In the genomic region with DNA sequence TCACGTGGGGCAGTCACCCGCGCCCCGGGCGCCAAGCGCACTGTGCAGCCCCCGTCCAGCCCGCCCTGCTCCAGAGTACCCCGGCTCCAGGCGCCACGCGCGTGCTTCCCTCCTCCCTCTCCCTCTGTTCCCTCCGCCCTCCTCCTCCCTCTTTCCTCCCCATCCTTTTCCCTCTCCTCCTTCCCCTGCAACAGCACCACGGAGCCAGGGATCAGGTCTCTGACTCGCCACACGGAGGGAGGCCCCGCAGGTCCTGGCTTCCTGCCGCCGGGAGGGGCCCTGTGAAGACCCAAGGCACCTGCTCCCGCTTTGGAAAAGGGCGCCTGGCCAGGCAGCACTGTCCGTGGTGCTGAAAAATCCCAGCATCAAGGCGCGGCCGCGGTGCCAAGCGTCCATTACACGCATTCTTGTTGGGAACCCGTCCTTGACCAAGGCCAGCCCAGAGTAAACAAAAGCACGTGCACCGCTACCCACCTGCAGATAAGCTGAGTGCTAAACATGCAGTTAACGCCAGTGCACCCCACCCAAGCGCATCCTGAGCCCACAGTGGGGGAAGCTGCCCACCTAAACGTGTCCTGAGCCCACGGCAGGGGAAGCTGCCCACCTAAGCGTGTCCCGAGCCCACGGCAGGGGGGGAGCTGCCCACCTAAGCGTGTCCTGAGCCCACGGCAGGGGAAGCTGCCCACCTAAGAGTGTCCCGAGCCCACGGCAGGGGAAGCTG, we compare ENCODE assay signal across 1 cellular context.
TF ChIP-seq lines count a peak whose summit lies in the region.

No MANE protein-coding gene starts in this region.

TF ChIP-seq in HEK293, 187 proteins besides CTCF, POLR2A, EP300 and RAD21 (continued from another document):
- no peak for TF ChIP-seq OVOL3 (tag by site-specific recombination; IDR thresholded peaks at IDR 0.05)
- TF ChIP-seq ZBTB20 (tag by site-specific recombination; IDR thresholded peaks at IDR 0.05), result no peak
- TF ChIP-seq, protein P1, sequence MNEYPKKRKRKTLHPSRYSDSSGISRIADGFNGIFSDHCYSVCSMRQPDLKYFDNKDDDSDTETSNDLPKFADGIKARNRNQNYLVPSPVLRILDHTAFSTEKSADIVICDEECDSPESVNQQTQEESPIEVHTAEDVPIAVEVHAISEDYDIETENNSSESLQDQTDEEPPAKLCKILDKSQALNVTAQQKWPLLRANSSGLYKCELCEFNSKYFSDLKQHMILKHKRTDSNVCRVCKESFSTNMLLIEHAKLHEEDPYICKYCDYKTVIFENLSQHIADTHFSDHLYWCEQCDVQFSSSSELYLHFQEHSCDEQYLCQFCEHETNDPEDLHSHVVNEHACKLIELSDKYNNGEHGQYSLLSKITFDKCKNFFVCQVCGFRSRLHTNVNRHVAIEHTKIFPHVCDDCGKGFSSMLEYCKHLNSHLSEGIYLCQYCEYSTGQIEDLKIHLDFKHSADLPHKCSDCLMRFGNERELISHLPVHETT (tag by site-specific recombination; IDR thresholded peaks at IDR 0.05), result no peak
- TF ChIP-seq ZNF221 (tag by site-specific recombination; IDR thresholded peaks at IDR 0.05; ENCODE audit: borderline replicate concordance), result no peak
- TF ChIP-seq GLIS1 (tag by site-specific recombination; IDR thresholded peaks at IDR 0.05), result peak; percentile 34
- TF ChIP-seq ZBTB48 (tag by site-specific recombination; IDR thresholded peaks at IDR 0.05), result peak; percentile 82
- TF ChIP-seq, protein P2, sequence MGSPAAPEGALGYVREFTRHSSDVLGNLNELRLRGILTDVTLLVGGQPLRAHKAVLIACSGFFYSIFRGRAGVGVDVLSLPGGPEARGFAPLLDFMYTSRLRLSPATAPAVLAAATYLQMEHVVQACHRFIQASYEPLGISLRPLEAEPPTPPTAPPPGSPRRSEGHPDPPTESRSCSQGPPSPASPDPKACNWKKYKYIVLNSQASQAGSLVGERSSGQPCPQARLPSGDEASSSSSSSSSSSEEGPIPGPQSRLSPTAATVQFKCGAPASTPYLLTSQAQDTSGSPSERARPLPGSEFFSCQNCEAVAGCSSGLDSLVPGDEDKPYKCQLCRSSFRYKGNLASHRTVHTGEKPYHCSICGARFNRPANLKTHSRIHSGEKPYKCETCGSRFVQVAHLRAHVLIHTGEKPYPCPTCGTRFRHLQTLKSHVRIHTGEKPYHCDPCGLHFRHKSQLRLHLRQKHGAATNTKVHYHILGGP (tag by site-specific recombination; IDR thresholded peaks at IDR 0.05), result no peak
- TF ChIP-seq, protein P3, sequence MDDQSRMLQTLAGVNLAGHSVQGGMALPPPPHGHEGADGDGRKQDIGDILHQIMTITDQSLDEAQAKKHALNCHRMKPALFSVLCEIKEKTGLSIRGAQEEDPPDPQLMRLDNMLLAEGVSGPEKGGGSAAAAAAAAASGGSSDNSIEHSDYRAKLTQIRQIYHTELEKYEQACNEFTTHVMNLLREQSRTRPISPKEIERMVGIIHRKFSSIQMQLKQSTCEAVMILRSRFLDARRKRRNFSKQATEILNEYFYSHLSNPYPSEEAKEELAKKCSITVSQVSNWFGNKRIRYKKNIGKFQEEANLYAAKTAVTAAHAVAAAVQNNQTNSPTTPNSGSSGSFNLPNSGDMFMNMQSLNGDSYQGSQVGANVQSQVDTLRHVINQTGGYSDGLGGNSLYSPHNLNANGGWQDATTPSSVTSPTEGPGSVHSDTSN (CRISPR knock-in tag; IDR thresholded peaks at IDR 0.05), result peak; percentile 61; the same call in 1 of the 2 replicates
- peak; percentile 59 for TF ChIP-seq ZIC2 (tag by site-specific recombination; IDR thresholded peaks at IDR 0.05)
- TF ChIP-seq ZNF2 (tag by site-specific recombination; IDR thresholded peaks at IDR 0.05), result 0 out of 2 replicates have a peak, but pooled peaks have one; percentile 24
- TF ChIP-seq ZNF843 (tag by site-specific recombination; IDR thresholded peaks at IDR 0.05), result no peak
- TF ChIP-seq ZBTB8A (tag by site-specific recombination; IDR thresholded peaks at IDR 0.05), result no peak
- TF ChIP-seq ZNF324 (tag by site-specific recombination; IDR thresholded peaks at IDR 0.05), result 0 out of 2 replicates have a peak, but pooled peaks have one; percentile 35
- TF ChIP-seq, protein P4, sequence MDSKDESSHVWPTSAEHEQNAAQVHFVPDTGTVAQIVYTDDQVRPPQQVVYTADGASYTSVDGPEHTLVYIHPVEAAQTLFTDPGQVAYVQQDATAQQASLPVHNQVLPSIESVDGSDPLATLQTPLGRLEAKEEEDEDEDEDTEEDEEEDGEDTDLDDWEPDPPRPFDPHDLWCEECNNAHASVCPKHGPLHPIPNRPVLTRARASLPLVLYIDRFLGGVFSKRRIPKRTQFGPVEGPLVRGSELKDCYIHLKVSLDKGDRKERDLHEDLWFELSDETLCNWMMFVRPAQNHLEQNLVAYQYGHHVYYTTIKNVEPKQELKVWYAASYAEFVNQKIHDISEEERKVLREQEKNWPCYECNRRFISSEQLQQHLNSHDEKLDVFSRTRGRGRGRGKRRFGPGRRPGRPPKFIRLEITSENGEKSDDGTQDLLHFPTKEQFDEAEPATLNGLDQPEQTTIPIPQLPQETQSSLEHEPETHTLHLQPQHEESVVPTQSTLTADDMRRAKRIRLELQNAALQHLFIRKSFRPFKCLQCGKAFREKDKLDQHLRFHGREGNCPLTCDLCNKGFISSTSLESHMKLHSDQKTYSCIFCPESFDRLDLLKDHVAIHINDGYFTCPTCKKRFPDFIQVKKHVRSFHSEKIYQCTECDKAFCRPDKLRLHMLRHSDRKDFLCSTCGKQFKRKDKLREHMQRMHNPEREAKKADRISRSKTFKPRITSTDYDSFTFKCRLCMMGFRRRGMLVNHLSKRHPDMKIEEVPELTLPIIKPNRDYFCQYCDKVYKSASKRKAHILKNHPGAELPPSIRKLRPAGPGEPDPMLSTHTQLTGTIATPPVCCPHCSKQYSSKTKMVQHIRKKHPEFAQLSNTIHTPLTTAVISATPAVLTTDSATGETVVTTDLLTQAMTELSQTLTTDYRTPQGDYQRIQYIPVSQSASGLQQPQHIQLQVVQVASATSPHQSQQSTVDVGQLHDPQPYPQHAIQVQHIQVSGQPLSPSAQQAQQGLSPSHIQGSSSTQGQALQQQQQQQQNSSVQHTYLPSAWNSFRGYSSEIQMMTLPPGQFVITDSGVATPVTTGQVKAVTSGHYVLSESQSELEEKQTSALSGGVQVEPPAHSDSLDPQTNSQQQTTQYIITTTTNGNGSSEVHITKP (tag by site-specific recombination; IDR thresholded peaks at IDR 0.05), result 0 out of 2 replicates have a peak, but pooled peaks have one; percentile 20
- peak; percentile 67; the same call in 1 of the 2 replicates for TF ChIP-seq GLIS2 (tag by site-specific recombination; IDR thresholded peaks at IDR 0.05)
- TF ChIP-seq ZBTB7A (tag by site-specific recombination; IDR thresholded peaks at IDR 0.05; ENCODE audit: low read depth), result 0 out of 2 replicates have a peak, but pooled peaks have one; percentile 21
- TF ChIP-seq, protein P5, sequence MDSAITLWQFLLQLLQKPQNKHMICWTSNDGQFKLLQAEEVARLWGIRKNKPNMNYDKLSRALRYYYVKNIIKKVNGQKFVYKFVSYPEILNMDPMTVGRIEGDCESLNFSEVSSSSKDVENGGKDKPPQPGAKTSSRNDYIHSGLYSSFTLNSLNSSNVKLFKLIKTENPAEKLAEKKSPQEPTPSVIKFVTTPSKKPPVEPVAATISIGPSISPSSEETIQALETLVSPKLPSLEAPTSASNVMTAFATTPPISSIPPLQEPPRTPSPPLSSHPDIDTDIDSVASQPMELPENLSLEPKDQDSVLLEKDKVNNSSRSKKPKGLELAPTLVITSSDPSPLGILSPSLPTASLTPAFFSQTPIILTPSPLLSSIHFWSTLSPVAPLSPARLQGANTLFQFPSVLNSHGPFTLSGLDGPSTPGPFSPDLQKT (IDR thresholded peaks at IDR 0.05; ENCODE audit: borderline replicate concordance, low read depth, low read length), result no peak
- TF ChIP-seq ZNF529 (tag by site-specific recombination; IDR thresholded peaks at IDR 0.05; ENCODE audit: insufficient replicate concordance), result no peak
- TF ChIP-seq YY1 (tag by site-specific recombination; IDR thresholded peaks at IDR 0.05), result no peak
- TF ChIP-seq HOXC10 (CRISPR knock-in tag; IDR thresholded peaks at IDR 0.05), result no peak
- TF ChIP-seq ZNF660 (tag by site-specific recombination; IDR thresholded peaks at IDR 0.05), result no peak
- TF ChIP-seq ZNF366 (tag by site-specific recombination; conservative IDR thresholded peaks at IDR 0.05), result peak; percentile 83
- TF ChIP-seq ZNF600 (tag by site-specific recombination; IDR thresholded peaks at IDR 0.05), result peak; percentile 76
- no peak for TF ChIP-seq ZNF830 (tag by site-specific recombination; IDR thresholded peaks at IDR 0.05; ENCODE audit: low read depth)
- no peak for TF ChIP-seq ZNF530 (tag by site-specific recombination; IDR thresholded peaks at IDR 0.05; ENCODE audit: low read depth)
- peak; percentile 64 for TF ChIP-seq ZNF335 (tag by site-specific recombination; conservative IDR thresholded peaks at IDR 0.05)
- no peak for TF ChIP-seq ZNF341 (tag by site-specific recombination; IDR thresholded peaks at IDR 0.05; ENCODE audit: low read depth)
- TF ChIP-seq ZNF571 (tag by site-specific recombination; IDR thresholded peaks at IDR 0.05), result no peak
- TF ChIP-seq, protein P6, sequence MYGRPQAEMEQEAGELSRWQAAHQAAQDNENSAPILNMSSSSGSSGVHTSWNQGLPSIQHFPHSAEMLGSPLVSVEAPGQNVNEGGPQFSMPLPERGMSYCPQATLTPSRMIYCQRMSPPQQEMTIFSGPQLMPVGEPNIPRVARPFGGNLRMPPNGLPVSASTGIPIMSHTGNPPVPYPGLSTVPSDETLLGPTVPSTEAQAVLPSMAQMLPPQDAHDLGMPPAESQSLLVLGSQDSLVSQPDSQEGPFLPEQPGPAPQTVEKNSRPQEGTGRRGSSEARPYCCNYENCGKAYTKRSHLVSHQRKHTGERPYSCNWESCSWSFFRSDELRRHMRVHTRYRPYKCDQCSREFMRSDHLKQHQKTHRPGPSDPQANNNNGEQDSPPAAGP (tag by site-specific recombination; IDR thresholded peaks at IDR 0.05), result peak; percentile 97
- peak; percentile 41; the same call in 1 of the 2 replicates for TF ChIP-seq ZEB2 (tag by site-specific recombination; IDR thresholded peaks at IDR 0.05)
- no peak for TF ChIP-seq ZNF48 (tag by site-specific recombination; IDR thresholded peaks at IDR 0.05)
- no peak for TF ChIP-seq ZNF514 (tag by site-specific recombination; IDR thresholded peaks at IDR 0.05)
- TF ChIP-seq GLI2 (tag by site-specific recombination; IDR thresholded peaks at IDR 0.05; ENCODE audit: borderline replicate concordance, low read depth), result no peak
- no peak for TF ChIP-seq ZNF701 (tag by site-specific recombination; IDR thresholded peaks at IDR 0.05)
- TF ChIP-seq, protein P7, sequence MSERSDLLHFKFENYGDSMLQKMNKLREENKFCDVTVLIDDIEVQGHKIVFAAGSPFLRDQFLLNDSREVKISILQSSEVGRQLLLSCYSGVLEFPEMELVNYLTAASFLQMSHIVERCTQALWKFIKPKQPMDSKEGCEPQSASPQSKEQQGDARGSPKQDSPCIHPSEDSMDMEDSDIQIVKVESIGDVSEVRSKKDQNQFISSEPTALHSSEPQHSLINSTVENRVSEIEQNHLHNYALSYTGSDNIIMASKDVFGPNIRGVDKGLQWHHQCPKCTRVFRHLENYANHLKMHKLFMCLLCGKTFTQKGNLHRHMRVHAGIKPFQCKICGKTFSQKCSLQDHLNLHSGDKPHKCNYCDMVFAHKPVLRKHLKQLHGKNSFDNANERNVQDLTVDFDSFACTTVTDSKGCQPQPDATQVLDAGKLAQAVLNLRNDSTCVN (tag by site-specific recombination; optimal IDR thresholded peaks at IDR 0.05), result peak; percentile 46
- TF ChIP-seq, protein P8, sequence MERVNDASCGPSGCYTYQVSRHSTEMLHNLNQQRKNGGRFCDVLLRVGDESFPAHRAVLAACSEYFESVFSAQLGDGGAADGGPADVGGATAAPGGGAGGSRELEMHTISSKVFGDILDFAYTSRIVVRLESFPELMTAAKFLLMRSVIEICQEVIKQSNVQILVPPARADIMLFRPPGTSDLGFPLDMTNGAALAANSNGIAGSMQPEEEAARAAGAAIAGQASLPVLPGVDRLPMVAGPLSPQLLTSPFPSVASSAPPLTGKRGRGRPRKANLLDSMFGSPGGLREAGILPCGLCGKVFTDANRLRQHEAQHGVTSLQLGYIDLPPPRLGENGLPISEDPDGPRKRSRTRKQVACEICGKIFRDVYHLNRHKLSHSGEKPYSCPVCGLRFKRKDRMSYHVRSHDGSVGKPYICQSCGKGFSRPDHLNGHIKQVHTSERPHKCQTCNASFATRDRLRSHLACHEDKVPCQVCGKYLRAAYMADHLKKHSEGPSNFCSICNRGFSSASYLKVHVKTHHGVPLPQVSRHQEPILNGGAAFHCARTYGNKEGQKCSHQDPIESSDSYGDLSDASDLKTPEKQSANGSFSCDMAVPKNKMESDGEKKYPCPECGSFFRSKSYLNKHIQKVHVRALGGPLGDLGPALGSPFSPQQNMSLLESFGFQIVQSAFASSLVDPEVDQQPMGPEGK (tag by site-specific recombination; IDR thresholded peaks at IDR 0.05), result peak; percentile 49
- TF ChIP-seq KLF8 (tag by site-specific recombination; IDR thresholded peaks at IDR 0.05), result peak; percentile 41; the same call in 1 of the 2 replicates
